ENCODE assay signal across 8 cellular contexts in the genomic region with DNA sequence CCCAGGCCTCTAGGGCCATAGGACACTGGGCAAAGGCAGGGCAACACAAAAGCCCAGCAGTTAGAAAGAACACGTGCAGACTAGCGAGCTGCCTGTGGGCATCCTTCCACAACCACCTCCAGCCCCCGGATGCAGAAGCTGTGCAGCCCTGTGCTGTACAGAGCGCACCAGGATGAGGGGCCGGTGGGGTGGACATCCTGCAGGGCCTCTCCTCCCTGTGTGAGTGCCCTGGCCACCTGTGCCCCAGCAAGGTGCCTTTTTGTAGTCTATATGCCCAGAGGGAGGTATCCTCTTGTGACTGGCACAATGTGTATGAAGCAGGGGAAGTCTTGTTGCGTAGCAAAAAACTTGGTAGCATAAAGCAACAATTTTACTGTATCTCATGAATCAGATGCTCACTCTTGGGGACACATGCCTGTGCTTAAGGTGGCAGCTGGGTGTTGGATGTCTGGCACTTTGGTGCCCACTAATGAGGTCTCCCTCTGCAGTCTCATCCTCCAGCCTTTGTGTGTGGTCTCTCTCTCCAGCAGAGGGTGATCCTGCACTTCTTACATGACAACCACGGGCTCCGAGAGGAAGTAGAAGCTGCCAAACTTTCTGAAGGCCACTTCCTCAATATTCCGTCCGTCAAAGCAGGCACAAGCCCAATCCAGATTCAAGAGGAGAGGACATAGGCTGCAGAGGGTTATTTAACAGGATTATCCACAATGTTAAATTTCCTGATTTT. TPM values are rescaled to one million over a fixed set of nuclear protein-coding genes. Genes with fewer than 3 reads are reported as not detected.
DNase-seq lines count a peak whose midpoint lies in the region; ATAC-seq and TF ChIP-seq lines count a peak whose summit lies in the region.

No MANE protein-coding gene starts in this region.

- H3K4me3 ChIP-seq in epithelial cell of proximal tubule (ENCODE audit: low read depth, low read length): no peak overlapping the region

- H3K27ac Mint-ChIP-seq in activated CD8-positive, alpha-beta T cell treated with anti-CD3 and anti-CD28 coated beads, Interleukin-2, amount 10 ng/mL, durations not matched to agents 7 days and 5 days: peak overlapping the region; percentile 48
- no peak overlapping the region for H3K27ac Mint-ChIP-seq in activated CD8-positive, alpha-beta T cell treated with anti-CD3 and anti-CD28 coated beads for 36 hours
- H3K27ac Mint-ChIP-seq in naive B cell: peak overlapping the region in 3 of 6 donors; percentile 4 to 61 (median 57)

- intact Hi-C loops in activated CD8-positive, alpha-beta T cell treated with anti-CD3 and anti-CD28 coated beads for 36 hours (cut with micrococcal nuclease): no loop called here

- H3K9me3 Mint-ChIP-seq in activated CD8-positive, alpha-beta T cell treated with anti-CD3 and anti-CD28 coated beads, Interleukin-2, amount 10 ng/mL, durations not matched to agents 7 days and 5 days (ENCODE audit: insufficient read depth): no peaks in the 10 kb centered on the region
- H3K9me3 Mint-ChIP-seq in activated CD8-positive, alpha-beta T cell treated with anti-CD3 and anti-CD28 coated beads for 36 hours: no peaks in the 10 kb centered on the region
- no peaks in the 10 kb centered on the region for H3K9me3 Mint-ChIP-seq in naive B cell

- no peak overlapping the region for H3K4me3 Mint-ChIP-seq in activated CD8-positive, alpha-beta T cell treated with anti-CD3 and anti-CD28 coated beads, Interleukin-2, amount 10 ng/mL, durations not matched to agents 7 days and 5 days
- H3K4me3 Mint-ChIP-seq in activated CD8-positive, alpha-beta T cell treated with anti-CD3 and anti-CD28 coated beads for 36 hours: no peak overlapping the region
- peak overlapping the region in 4 of 8 donors; percentile 31 to 78 (median 48) for H3K4me3 Mint-ChIP-seq in naive B cell

- H3K27me3 Mint-ChIP-seq in activated CD8-positive, alpha-beta T cell treated with anti-CD3 and anti-CD28 coated beads, Interleukin-2, amount 10 ng/mL, durations not matched to agents 7 days and 5 days (ENCODE audit: low read depth): no peaks in the 10 kb centered on the region
- H3K27me3 Mint-ChIP-seq in activated CD8-positive, alpha-beta T cell treated with anti-CD3 and anti-CD28 coated beads for 36 hours: no peaks in the 10 kb centered on the region
- H3K27me3 Mint-ChIP-seq in naive B cell: no peaks in the 10 kb centered on the region

- POLR2A ChIA-PET in activated CD8-positive, alpha-beta T cell treated with anti-CD3 and anti-CD28 coated beads, Interleukin-2, amount 10 ng/mL, durations not matched to agents 7 days and 5 days (lab: Charles Lee): interaction anchor here (1.7 kb wide), 1 partner anchor 281 kb away, joined by 7 read pairs; no protein-coding TSS in a partner anchor
- POLR2A ChIA-PET in activated CD8-positive, alpha-beta T cell treated with anti-CD3 and anti-CD28 coated beads for 36 hours (lab: Charles Lee): interaction anchor here (0.8 to 3.2 kb wide), 7 partner anchors 9 to 132 kb away, joined by 3 to 13 read pairs (median 3); partner anchors contain the start of gene NCAPG2

- no peak for TF ChIP-seq CTCF in activated CD8-positive, alpha-beta T cell treated with anti-CD3 and anti-CD28 coated beads for 36 hours (IDR thresholded peaks at IDR 0.05)
- peak; percentile 69 for TF ChIP-seq CTCF in epithelial cell of proximal tubule (conservative IDR thresholded peaks at IDR 0.05; ENCODE audit: low read depth, low read length)

- CTCF ChIA-PET in activated CD8-positive, alpha-beta T cell treated with anti-CD3 and anti-CD28 coated beads, Interleukin-2, amount 10 ng/mL, durations not matched to agents 7 days and 5 days (lab: Charles Lee): interaction anchor here (1.5 to 6.1 kb wide), 2 partner anchors 38 to 281 kb away, joined by 4 to 33 read pairs; no protein-coding TSS in a partner anchor
- CTCF ChIA-PET in activated CD8-positive, alpha-beta T cell treated with anti-CD3 and anti-CD28 coated beads for 36 hours (lab: Charles Lee): interaction anchor here (0.9 to 1.8 kb wide), 3 partner anchors 9 to 281 kb away, joined by 3 to 7 read pairs (median 3); partner anchors contain the start of gene NCAPG2

- peak; percentile 56 for ATAC-seq in activated CD8-positive, alpha-beta T cell treated with anti-CD3 and anti-CD28 coated beads, Interleukin-2, amount 10 ng/mL, durations not matched to agents 7 days and 5 days
- no peak for ATAC-seq in activated CD8-positive, alpha-beta T cell treated with anti-CD3 and anti-CD28 coated beads for 36 hours
- peak; percentile 63 for ATAC-seq in GM21737 (IDR thresholded peaks at IDR 0.05; ENCODE audit: unreplicated experiment)
- ATAC-seq in naive B cell (ENCODE audit: low read depth in 2 of 2): peak; percentile 75 to 90

- peaks cover 53% of the 10 kb centered on the region for H3K4me1 Mint-ChIP-seq in activated CD8-positive, alpha-beta T cell treated with anti-CD3 and anti-CD28 coated beads, Interleukin-2, amount 10 ng/mL, durations not matched to agents 7 days and 5 days (ENCODE audit: low read depth)
- peaks cover 12% of the 10 kb centered on the region for H3K4me1 Mint-ChIP-seq in activated CD8-positive, alpha-beta T cell treated with anti-CD3 and anti-CD28 coated beads for 36 hours (ENCODE audit: low read depth)
- H3K4me1 Mint-ChIP-seq in naive B cell: peaks cover 0 to 8% (median 0%) of the 10 kb centered on the region in 3 donors

- DNase-seq in activated CD8-positive, alpha-beta T cell treated with anti-CD3 and anti-CD28 coated beads, Interleukin-2, amount 10 ng/mL, durations not matched to agents 7 days and 5 days: peak; percentile 42
- no peak for DNase-seq in activated CD8-positive, alpha-beta T cell treated with anti-CD3 and anti-CD28 coated beads for 36 hours
- peak; percentile 93 for DNase-seq in MV-4-11 (lab: John Stamatoyannopoulos, UW)
- DNase-seq in activated CD4-positive, alpha-beta T cell treated with anti-CD3 and anti-CD28 coated beads, Interleukin-2, amount 50 U/mL, for 1 hour: peak; percentile 40
- peak; percentile 16 for DNase-seq in epithelial cell of proximal tubule (ENCODE audit: low read depth)
- DNase-seq in naive B cell: peak; percentile 43
- no peak for DNase-seq in NCI-H146 (lab: John Stamatoyannopoulos, UW)

- H3K36me3 Mint-ChIP-seq in activated CD8-positive, alpha-beta T cell treated with anti-CD3 and anti-CD28 coated beads, Interleukin-2, amount 10 ng/mL, durations not matched to agents 7 days and 5 days (ENCODE audit: low read depth): peaks cover 72% of the 10 kb centered on the region
- H3K36me3 Mint-ChIP-seq in activated CD8-positive, alpha-beta T cell treated with anti-CD3 and anti-CD28 coated beads for 36 hours (ENCODE audit: low read depth): peaks cover 59% of the 10 kb centered on the region
- no peaks in the 10 kb centered on the region for H3K36me3 Mint-ChIP-seq in naive B cell

RNA-seq across cellular contexts. Expression of gene NCAPG2, which starts 8.7 kb away (rescaled TPM):
- 100 to 1,000 TPM; 154 TPM for total RNA-seq in activated CD8-positive, alpha-beta T cell treated with anti-CD3 and anti-CD28 coated beads, Interleukin-2, amount 10 ng/mL, durations not matched to agents 7 days and 5 days
- 100 to 1,000 TPM; 108 to 113 TPM for total RNA-seq in activated CD8-positive, alpha-beta T cell treated with anti-CD3 and anti-CD28 coated beads for 36 hours
- total RNA-seq in epithelial cell of proximal tubule: 30.1 and 35.2 TPM in 2 replicates
- 1 to 10 TPM; 2.1 to 6.5 (median 4.0) TPM for polyA plus RNA-seq in naive B cell (ENCODE audit: low read depth in 6 of 6)

Comparison
In these comparisons a context has a peak if more than half of its experiments do, and no peak if none do; other contexts are left out.
1. DNase-seq: peak in activated CD8-positive, alpha-beta T cell treated with anti-CD3 and anti-CD28 coated beads, Interleukin-2, amount 10 ng/mL, durations not matched to agents 7 days and 5 days (single experiment), MV-4-11 (single experiment), activated CD4-positive, alpha-beta T cell treated with anti-CD3 and anti-CD28 coated beads, Interleukin-2, amount 50 U/mL, for 1 hour (single experiment), epithelial cell of proximal tubule (single experiment) and naive B cell (single experiment); none in activated CD8-positive, alpha-beta T cell treated with anti-CD3 and anti-CD28 coated beads for 36 hours (single experiment) and NCI-H146 (single experiment).